ENCODE assay signal across 13 cellular contexts in the genomic region with DNA sequence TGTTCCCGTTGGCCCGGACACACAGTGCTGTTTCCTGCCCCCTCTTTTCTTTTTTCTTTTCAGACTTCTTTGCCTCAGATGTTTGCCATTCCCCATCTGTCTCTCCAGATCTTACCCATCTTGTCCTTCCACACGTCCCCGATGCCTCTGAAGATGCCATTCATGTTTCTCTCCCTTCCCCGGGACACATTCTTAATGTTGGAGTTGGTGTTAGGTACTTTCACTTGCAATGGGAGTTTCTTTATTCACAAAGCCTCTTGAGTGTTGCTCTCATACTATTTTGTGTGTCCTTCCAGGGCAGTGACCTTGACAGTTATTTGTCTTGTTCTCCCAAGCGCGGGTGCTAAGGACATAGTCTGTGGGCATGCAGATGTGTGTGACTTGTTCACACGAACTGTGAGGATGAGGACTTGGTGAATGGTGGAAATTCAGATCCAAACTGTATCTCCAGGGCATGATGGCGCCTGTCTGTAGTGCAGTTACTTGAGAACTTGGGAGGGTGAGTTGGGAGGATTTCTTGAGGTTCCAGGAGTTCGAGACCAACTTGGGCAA. TPM values are rescaled to one million over a fixed set of nuclear protein-coding genes. Genes with fewer than 3 reads are reported as not detected.
DNase-seq lines count a peak whose midpoint lies in the region; ATAC-seq lines count a peak whose summit lies in the region.
"Had no signal": no experiment of that assay in that cellular context is flagged by ENCODE, and none has a peak within 500 bp of the region (broad histone marks: within the 10 kb centered on the region; RNA-seq: fewer than 3 reads in every experiment).

No MANE protein-coding gene starts in this region.

- H3K4me2 ChIP-seq in mesenchymal stem cell (ENCODE audit: low read length, poor library complexity, severe bottlenecking): no peak overlapping the region

- H3K4me3 ChIP-seq in mesenchymal stem cell (ENCODE audit: insufficient read depth in 1 of 2, low read depth in 1 of 2, low read length in 2 of 2): no peak overlapping the region
- H3K4me3 ChIP-seq: SK-N-MC had no signal

- peak overlapping the region; percentile 18 for H2AK5ac ChIP-seq in mesenchymal stem cell (ENCODE audit: low read length, severe bottlenecking)

- no peak overlapping the region for H2BK15ac ChIP-seq in mesenchymal stem cell (ENCODE audit: low read depth, poor library complexity, severe bottlenecking)

- no peak overlapping the region for H2BK120ac ChIP-seq in mesenchymal stem cell (ENCODE audit: low read depth, low read length)

- H3K9ac ChIP-seq in mesenchymal stem cell (ENCODE audit: low read length): no peak overlapping the region

- no peak overlapping the region for H2BK5ac ChIP-seq in mesenchymal stem cell (ENCODE audit: low read depth, low read length, poor library complexity, severe bottlenecking)

- ATAC-seq in HG02759 (IDR thresholded peaks at IDR 0.05; ENCODE audit: unreplicated experiment): no peak

- H2BK12ac ChIP-seq in mesenchymal stem cell (ENCODE audit: low read length in 2 of 2): no peak overlapping the region

- no peaks in the 10 kb centered on the region for H3K9me3 Mint-ChIP-seq in activated CD4-positive, alpha-beta T cell treated with anti-CD3 and anti-CD28 coated beads, Interleukin-2, amount 10 ng/mL, durations not matched to agents 24 days and 14 days
- H3K9me3 Mint-ChIP-seq: mesothelial cell of epicardium had no signal

- no peaks in the 10 kb centered on the region for H3K79me1 ChIP-seq in mesenchymal stem cell (replicated peaks; ENCODE audit: low read length, poor library complexity, severe bottlenecking)

- intact Hi-C loops in activated CD4-positive, alpha-beta T cell treated with anti-CD3 and anti-CD28 coated beads, Interleukin-2, amount 10 ng/mL, durations not matched to agents 24 days and 14 days (cut with micrococcal nuclease): no loop called here

- no peak overlapping the region for H3K23ac ChIP-seq in mesenchymal stem cell (ENCODE audit: low read length in 2 of 2)

- H2AFZ ChIP-seq in mesenchymal stem cell (ENCODE audit: low read depth, low read length): no peak overlapping the region

- H3K27ac ChIP-seq in cingulate gyrus (ENCODE audit: low read depth, low read length): peak overlapping the region; percentile 86
- peak overlapping the region; percentile 11 for H3K27ac ChIP-seq in mesenchymal stem cell (ENCODE audit: low read length, poor library complexity, severe bottlenecking)
- peak overlapping the region; percentile 87 for H3K27ac ChIP-seq in temporal lobe (ENCODE audit: low read depth, low read length)
- H3K27ac ChIP-seq: 22Rv1, SK-N-MC had no signal

- no peaks in the 10 kb centered on the region for H3K27me3 ChIP-seq in mesenchymal stem cell (ENCODE audit: control insufficient read depth in 1 of 2, insufficient read depth in 1 of 2, low read length in 2 of 2)

- no peaks in the 10 kb centered on the region for H3K27me3 Mint-ChIP-seq in activated CD4-positive, alpha-beta T cell treated with anti-CD3 and anti-CD28 coated beads, Interleukin-2, amount 10 ng/mL, durations not matched to agents 24 days and 14 days

- no peak overlapping the region for H3K4ac ChIP-seq in mesenchymal stem cell (ENCODE audit: low read depth in 1 of 2, low read length in 2 of 2)

- no peak overlapping the region for H3K18ac ChIP-seq in mesenchymal stem cell (ENCODE audit: low read depth in 1 of 2, low read length in 2 of 2)

- no peak overlapping the region for H4K8ac ChIP-seq in mesenchymal stem cell (ENCODE audit: low read length)

- H3K36me3 ChIP-seq in mesenchymal stem cell (ENCODE audit: control insufficient read depth in 1 of 2, insufficient read depth in 2 of 2, low read depth in 1 of 2, low read length in 2 of 2): peaks cover 20 to 59% of the 10 kb centered on the region in 2 experiments

- H3K14ac ChIP-seq in mesenchymal stem cell (ENCODE audit: low read length in 2 of 2): no peak overlapping the region

- peaks cover 30% of the 10 kb centered on the region for H3K4me1 ChIP-seq in mesenchymal stem cell (ENCODE audit: control insufficient read depth, insufficient read depth, low read depth, low read length)

- no peak overlapping the region for H4K91ac ChIP-seq in mesenchymal stem cell (ENCODE audit: low read length)

- DNase-seq in activated CD4-positive, alpha-beta T cell treated with anti-CD3 and anti-CD28 coated beads, Interleukin-2, amount 10 ng/mL, durations not matched to agents 24 days and 14 days: no peak
- no peak for DNase-seq in activated CD4-positive, alpha-beta T cell treated with anti-CD3 and anti-CD28 coated beads, Interleukin-2, amount 50 U/mL, for 4 hours
- no peak for DNase-seq in mesenchymal stem cell
- DNase-seq in GM03348 (ENCODE audit: low spot score): no peak
- no peak for DNase-seq in activated CD8-positive, alpha-beta memory T cell treated with anti-CD3 and anti-CD28 coated beads, Interleukin-2, amount 50 U/mL, for 48 hours
- DNase-seq: cortex of kidney, posterior cingulate gyrus had no signal

- WGBS in mesenchymal stem cell: 94% methylated on average over 8 of the region's 10 CpGs

- H3K4me1 Mint-ChIP-seq in activated CD4-positive, alpha-beta T cell treated with anti-CD3 and anti-CD28 coated beads, Interleukin-2, amount 10 ng/mL, durations not matched to agents 24 days and 14 days: peaks cover 47% of the 10 kb centered on the region

- no peaks in the 10 kb centered on the region for H3K9me3 ChIP-seq in mesenchymal stem cell (ENCODE audit: control insufficient read depth, low read length)

- H3K27ac Mint-ChIP-seq in activated CD4-positive, alpha-beta T cell treated with anti-CD3 and anti-CD28 coated beads, Interleukin-2, amount 10 ng/mL, durations not matched to agents 24 days and 14 days: peak overlapping the region; percentile 4
- H3K27ac Mint-ChIP-seq: mesothelial cell of epicardium had no signal

- peaks cover 52% of the 10 kb centered on the region for H3K36me3 Mint-ChIP-seq in activated CD4-positive, alpha-beta T cell treated with anti-CD3 and anti-CD28 coated beads, Interleukin-2, amount 10 ng/mL, durations not matched to agents 24 days and 14 days (ENCODE audit: low read depth)

- no peak overlapping the region for H3K4me3 Mint-ChIP-seq in activated CD4-positive, alpha-beta T cell treated with anti-CD3 and anti-CD28 coated beads, Interleukin-2, amount 10 ng/mL, durations not matched to agents 24 days and 14 days
- H3K4me3 Mint-ChIP-seq: mesothelial cell of epicardium had no signal

RNA-seq across cellular contexts. Expression of a gene that starts 8.3 kb away (rescaled TPM):
- 71.4 and 73.1 TPM in 2 replicates for total RNA-seq in activated CD4-positive, alpha-beta T cell treated with anti-CD3 and anti-CD28 coated beads, Interleukin-2, amount 10 ng/mL, durations not matched to agents 24 days and 14 days
- polyA plus RNA-seq in mesenchymal stem cell (2013, experiment 1 of 2): 101 TPM
- polyA plus RNA-seq in mesenchymal stem cell (2013, experiment 2 of 2): 107 TPM
- 80.4 TPM for total RNA-seq in temporal lobe

Comparison
In these comparisons a context has a peak if more than half of its experiments do, and no peak if none do; other contexts are left out.
1. H3K27ac ChIP-seq: peak in every context shown above with its lines; median percentile 87 in temporal lobe; 86 in cingulate gyrus; 11 in mesenchymal stem cell.